Comparison of ENCODE assay signal across 30 cellular contexts in genomic region chr3:186627852-186628414, GRCh38. TPM values are rescaled to one million over a fixed set of nuclear protein-coding genes. Genes with fewer than 3 reads are reported as not detected.
"Had no signal": no experiment of that assay in that cellular context is flagged by ENCODE, and none has a peak within 500 bp of the region (broad histone marks: within the 10 kb centered on the region; RNA-seq: fewer than 3 reads in every experiment).

No MANE protein-coding gene starts in this region.

- H3K9me3 ChIP-seq: stomach, suprapubic skin, testis, thoracic aorta, thyroid gland, tibial artery, tibial nerve, transverse colon, upper lobe of left lung, upper lobe of right lung, uterus had no signal

- H3K4me1 ChIP-seq: stomach, suprapubic skin, testis, thyroid gland, tibial artery, tibial nerve, transverse colon, upper lobe of left lung, upper lobe of right lung, uterus had no signal

- FAIRE-seq: urothelium cell line had no signal

- H3K27me3 ChIP-seq: suprapubic skin, testis, thyroid gland, tibial nerve, transverse colon, upper lobe of left lung, uterus had no signal

- H3K36me3 ChIP-seq: stomach, suprapubic skin, thoracic aorta, thyroid gland, tibial artery, tibial nerve, transverse colon, upper lobe of left lung, upper lobe of right lung, uterus had no signal

- H3K27ac ChIP-seq: stomach, suprapubic skin, testis, thoracic aorta, thyroid gland, tibial artery, tibial nerve, transverse colon, upper lobe of left lung, upper lobe of right lung, uterus had no signal

- DNase-seq: stimulated activated CD4-positive, alpha-beta T cell treated with anti-CD3 and anti-CD28 coated beads, Interleukin-2, amount 100 ng/mL, for 48 hours; stimulated activated CD4-positive, alpha-beta T cell treated with anti-CD3 and anti-CD28 coated beads, Interleukin-4, amount 100 ng/mL, for 1 hour; stimulated activated CD4-positive, alpha-beta T cell treated with anti-CD3 and anti-CD28 coated beads, Interleukin-4, amount 100 ng/mL, for 24 hours; stimulated activated CD4-positive, alpha-beta T cell treated with anti-CD3 and anti-CD28 coated beads, Interleukin-4, amount 100 ng/mL, for 4 hours; stimulated activated CD8-positive, alpha-beta memory T cell treated with anti-CD3 and anti-CD28 coated beads, Interleukin-4, amount 100 ng/mL, for 48 hours; stimulated activated naive B cell treated with anti-CD40 and anti-IgM and Interleukin-4, amounts not matched to agents 10 μg/mL and 1 μg/mL and 100 μg/mL, for 72 hours; stimulated activated naive CD4-positive, alpha-beta T cell; stimulated activated naive CD4-positive, alpha-beta T cell treated with Interleukin-2 at 50 U/mL for 16 hours; stimulated activated naive CD8-positive, alpha-beta T cell treated with anti-CD3 and anti-CD28 coated beads, Interleukin-15, amount 100 ng/mL, for 72 hours; stimulated activated naive CD8-positive, alpha-beta T cell treated with anti-CD3 and anti-CD28 coated beads, Interleukin-15, Interleukin-2, amounts not matched to agents 100 U/mL and 50 U/mL, for 24 hours; stomach; substantia nigra; testis; thyroid gland; tibial artery; transverse colon; trophoblast cell; upper lobe of left lung; upper lobe of right lung; uterus had no signal

- ATAC-seq: stimulated activated effector memory CD8-positive, alpha-beta T cell treated with anti-CD3 and anti-CD28 coated beads, Interleukin-12 subunit alpha, Interleukin-12 subunit beta, amount 100 ng/mL, for 72 hours; stimulated activated memory B cell treated with anti-CD40 and anti-IgM and Interleukin-4, amounts not matched to agents 10 μg/mL and 1 μg/mL and 100 μg/mL, for 72 hours; stimulated activated naive B cell treated with anti-CD40 and anti-IgM and Interleukin-4, amounts not matched to agents 10 μg/mL and 1 μg/mL and 100 μg/mL, for 72 hours; stimulated activated naive CD8-positive, alpha-beta T cell treated with anti-CD3 and anti-CD28 coated beads, Interleukin-15, amount 100 ng/mL, for 72 hours; stimulated activated naive CD8-positive, alpha-beta T cell treated with anti-CD3 and anti-CD28 coated beads, Interleukin-15, Interleukin-2, amounts not matched to agents 100 U/mL and 50 U/mL, for 24 hours; upper lobe of right lung had no signal

- H3K4me3 ChIP-seq: stomach, suprapubic skin, testis, thoracic aorta, thyroid gland, tibial artery, tibial nerve, transverse colon, upper lobe of left lung, upper lobe of right lung, uterus had no signal

RNA-seq across cellular contexts. Expression of gene FETUB, which starts 12.3 kb away (rescaled TPM):
- total RNA-seq: stomach, subcutaneous adipose tissue, temporal lobe, thoracic aorta, thyroid gland, tibial nerve, transverse colon, upper lobe of left lung, upper lobe of right lung, ureter, urinary bladder, uterus had no signal
- polyA plus RNA-seq: urinary bladder had no signal

RNA-seq across cellular contexts. Expression of gene AHSG, which starts 15.1 kb away (rescaled TPM):
- total RNA-seq: subcutaneous adipose tissue, temporal lobe, thoracic aorta, thyroid gland, tibial nerve, transverse colon, upper lobe of right lung, ureter, uterus had no signal
- polyA plus RNA-seq: stomach had no signal

RNA-seq across cellular contexts. Expression of gene HRG, which starts 37.9 kb away (rescaled TPM):
- total RNA-seq: stomach, subcutaneous adipose tissue, temporal lobe, testis, thoracic aorta, tibial nerve, transverse colon, upper lobe of right lung, ureter, urinary bladder, uterus had no signal
- polyA plus RNA-seq: stomach had no signal
